8 cellular contexts compared by ENCODE assay signal in genomic region chr2:178478102-178478441, GRCh38. TPM values are rescaled to one million over a fixed set of nuclear protein-coding genes. Genes with fewer than 3 reads are reported as not detected.
DNase-seq lines count a peak whose midpoint lies in the region; ATAC-seq, FAIRE-seq and TF ChIP-seq lines count a peak whose summit lies in the region.

No MANE protein-coding gene starts in this region.

- TF ChIP-seq CTCF in keratinocyte (optimal IDR thresholded peaks at IDR 0.05 in 1 of 3, IDR thresholded peaks at IDR 0.05 in 1 of 3, conservative IDR thresholded peaks at IDR 0.05 in 1 of 3; ENCODE audit: extremely low read depth in 1 of 3, insufficient read depth in 2 of 3, low read length in 3 of 3): no peak

- H3K27me3 ChIP-seq in keratinocyte (ENCODE audit: control insufficient read depth, extremely low read depth, insufficient read depth, low read length) (no peaks in the 10 kb centered on the region), stomach smooth muscle (ENCODE audit: control insufficient read depth in 1 of 2, insufficient read depth in 2 of 2, low read length in 2 of 2) (no peaks in the 10 kb centered on the region)

- H3K27ac Mint-ChIP-seq in activated naive CD4-positive, alpha-beta T cell treated with anti-CD3 and anti-CD28 coated beads, Interleukin-2, amount 50 U/mL, for 72 hours: peak overlapping the region; percentile 90 to 95

- H4K20me1 ChIP-seq in keratinocyte (ENCODE audit: control insufficient read depth, extremely low read depth, insufficient read depth, low read length): no peaks in the 10 kb centered on the region

- no peaks in the 10 kb centered on the region for H3K9me3 ChIP-seq in keratinocyte (ENCODE audit: control insufficient read depth, low read depth, low read length)
- no peaks in the 10 kb centered on the region for H3K9me3 ChIP-seq in stomach smooth muscle (ENCODE audit: control insufficient read depth in 2 of 2, low read length in 2 of 2)

- H3K4me3 ChIP-seq in keratinocyte (ENCODE audit: control insufficient read depth in 2 of 3, extremely low read depth in 1 of 3, insufficient read depth in 2 of 3, low read depth in 1 of 3, low read length in 3 of 3): peak overlapping the region; percentile 56 to 83 (median 74)
- H3K4me3 ChIP-seq in stomach smooth muscle (ENCODE audit: low read length in 2 of 2): peak overlapping the region; percentile 88 to 91

- H3K9me3 Mint-ChIP-seq in activated naive CD4-positive, alpha-beta T cell treated with anti-CD3 and anti-CD28 coated beads, Interleukin-2, amount 50 U/mL, for 72 hours: no peaks in the 10 kb centered on the region

- peaks cover 23% of the 10 kb centered on the region for H3K79me2 ChIP-seq in keratinocyte (ENCODE audit: control insufficient read depth, insufficient read depth, low read length)

- peak overlapping the region; percentile 75 for H3K9ac ChIP-seq in keratinocyte (ENCODE audit: control insufficient read depth, extremely low read depth, insufficient read depth, low read length)
- H3K9ac ChIP-seq in stomach smooth muscle (ENCODE audit: low read length in 2 of 2): peak overlapping the region; percentile 94 to 98

- DNase-seq in NCI-H2227 (lab: John Stamatoyannopoulos, UW; ENCODE audit: unreplicated experiment): peak; percentile 65
- DNase-seq in NCI-H2227 treated with DMSO at 0.1 percent for 48 hours (lab: John Stamatoyannopoulos, UW): no peak
- peak in 1 of 2 donors; percentile 23 for DNase-seq in activated naive CD4-positive, alpha-beta T cell treated with anti-CD3 and anti-CD28 coated beads, Interleukin-2, amount 50 U/mL, for 72 hours (ENCODE audit: low spot score in 2 of 2)
- no peak for DNase-seq in keratinocyte (ENCODE audit: low read depth, low spot score)
- DNase-seq in NCI-H446 (lab: John Stamatoyannopoulos, UW): no peak

- peak overlapping the region; percentile 93 for H2AFZ ChIP-seq in keratinocyte (ENCODE audit: control insufficient read depth, low read length)

- H3K9me1 ChIP-seq in keratinocyte (ENCODE audit: control insufficient read depth, extremely low read depth, insufficient read depth, low read length): no peaks in the 10 kb centered on the region

- ATAC-seq in HG03095 (IDR thresholded peaks at IDR 0.05; ENCODE audit: unreplicated experiment): peak; percentile 2
- no peak for ATAC-seq in activated naive CD4-positive, alpha-beta T cell treated with anti-CD3 and anti-CD28 coated beads, Interleukin-2, amount 50 U/mL, for 72 hours
- no peak for ATAC-seq in HG03342 (IDR thresholded peaks at IDR 0.05; ENCODE audit: unreplicated experiment)

- peaks cover 4 to 5% of the 10 kb centered on the region in 2 donors for H3K36me3 Mint-ChIP-seq in activated naive CD4-positive, alpha-beta T cell treated with anti-CD3 and anti-CD28 coated beads, Interleukin-2, amount 50 U/mL, for 72 hours

- peak overlapping the region; percentile 81 for H3K4me2 ChIP-seq in keratinocyte (ENCODE audit: control insufficient read depth, extremely low read depth, insufficient read depth, low read depth, low read length)

- H3K36me3 ChIP-seq in keratinocyte (ENCODE audit: control insufficient read depth in 2 of 2, extremely low read depth in 1 of 2, insufficient read depth in 2 of 2, low read length in 2 of 2) (no peaks in the 10 kb centered on the region), stomach smooth muscle (ENCODE audit: control insufficient read depth in 2 of 2, insufficient read depth in 2 of 2, low read length in 2 of 2) (no peaks in the 10 kb centered on the region)

- H3K4me1 ChIP-seq in keratinocyte (ENCODE audit: control insufficient read depth, extremely low read depth, insufficient read depth, low read length) (peaks cover 29% of the 10 kb centered on the region), stomach smooth muscle (ENCODE audit: control insufficient read depth, insufficient read depth, low read length) (peaks cover 16% of the 10 kb centered on the region)

- H3K27ac ChIP-seq in keratinocyte (ENCODE audit: control insufficient read depth, insufficient read depth, low read length) (peak overlapping the region; percentile 77), stomach smooth muscle (ENCODE audit: low read length) (peak overlapping the region; percentile 99)

- no peak for FAIRE-seq in keratinocyte (lab: Jason Lieb, UNC)

- dilution Hi-C loops in keratinocyte (cut with MboI; ENCODE audit: extremely low pct_ligation_motif_present, low sequenced_read_pairs): no loop called here

RNA-seq across cellular contexts. Expression of gene FKBP7, which starts 0.3 kb away (rescaled TPM):
- total RNA-seq in activated naive CD4-positive, alpha-beta T cell treated with anti-CD3 and anti-CD28 coated beads, Interleukin-2, amount 50 U/mL, for 72 hours: 1 to 10 TPM; 1.6 to 2.8 TPM
- polyA plus RNA-seq in keratinocyte: 1.2 to 2.4 TPM (median 1.9 TPM) in 3 replicates
- 0.99 TPM for polyA plus RNA-seq in keratinocyte (2011; ENCODE audit: low read depth)
- polyA plus RNA-seq in keratinocyte (2011; cell fraction: cytosol; rRNA removed): 0.85 and 0.95 TPM in 2 replicates
- polyA plus RNA-seq in keratinocyte (2011; cell fraction: nucleus; rRNA removed): 0.67 and 1.2 TPM in 2 replicates
- polyA plus RNA-seq in keratinocyte (2012; ENCODE audit: low replicate concordance): 0.86 and 1.5 TPM in 2 replicates
- 0.23 to 1.1 TPM in 2 of 3 replicates, not detected in the other for polyA minus RNA-seq in keratinocyte
- polyA minus RNA-seq in keratinocyte (2011; cell fraction: cytosol; rRNA and poly(A)+ RNA removed): not detected
- polyA minus RNA-seq in keratinocyte (2011; cell fraction: nucleus; rRNA and poly(A)+ RNA removed): 0.42 and 1.2 TPM in 2 replicates

RNA-seq across cellular contexts. Expression of gene PLEKHA3, which starts 2.2 kb away (rescaled TPM):
- 10 to 100 TPM; 20.4 to 34.1 TPM for total RNA-seq in activated naive CD4-positive, alpha-beta T cell treated with anti-CD3 and anti-CD28 coated beads, Interleukin-2, amount 50 U/mL, for 72 hours
- 8.9 to 15.8 TPM (median 15.6 TPM) in 3 replicates for polyA plus RNA-seq in keratinocyte
- polyA plus RNA-seq in keratinocyte (2011; ENCODE audit: low read depth): 20.4 TPM
- 9.9 and 18.0 TPM in 2 replicates for polyA plus RNA-seq in keratinocyte (2011; cell fraction: cytosol; rRNA removed)
- polyA plus RNA-seq in keratinocyte (2011; cell fraction: nucleus; rRNA removed): 5.5 and 6.4 TPM in 2 replicates
- polyA plus RNA-seq in keratinocyte (2012; ENCODE audit: low replicate concordance): 6.2 and 6.5 TPM in 2 replicates
- polyA minus RNA-seq in keratinocyte: 1.8 to 4.6 TPM (median 2.2 TPM) in 3 replicates
- polyA minus RNA-seq in keratinocyte (2011; cell fraction: cytosol; rRNA and poly(A)+ RNA removed): 2.5 TPM
- polyA minus RNA-seq in keratinocyte (2011; cell fraction: nucleus; rRNA and poly(A)+ RNA removed): 3.2 and 5.0 TPM in 2 replicates

RNA-seq across cellular contexts. Expression of gene PJVK, which starts 26.9 kb away (rescaled TPM):
- 1 to 10 TPM; 1.7 to 4.5 TPM for total RNA-seq in activated naive CD4-positive, alpha-beta T cell treated with anti-CD3 and anti-CD28 coated beads, Interleukin-2, amount 50 U/mL, for 72 hours
- polyA plus RNA-seq in keratinocyte: 1.0 to 4.1 TPM (median 3.5 TPM) in 3 replicates
- 0.90 TPM for polyA plus RNA-seq in keratinocyte (2011; ENCODE audit: low read depth)
- polyA plus RNA-seq in keratinocyte (2011; cell fraction: cytosol; rRNA removed): 0.65 and 0.85 TPM in 2 replicates
- 9.1 and 12.9 TPM in 2 replicates for polyA plus RNA-seq in keratinocyte (2011; cell fraction: nucleus; rRNA removed)
- 1.1 and 2.1 TPM in 2 replicates for polyA plus RNA-seq in keratinocyte (2012; ENCODE audit: low replicate concordance)
- polyA minus RNA-seq in keratinocyte: 0.53 to 2.5 TPM in 2 of 3 replicates, not detected in the other
- 1.5 TPM for polyA minus RNA-seq in keratinocyte (2011; cell fraction: cytosol; rRNA and poly(A)+ RNA removed)
- polyA minus RNA-seq in keratinocyte (2011; cell fraction: nucleus; rRNA and poly(A)+ RNA removed): 1.2 and 1.6 TPM in 2 replicates

RNA-seq across cellular contexts. Expression of gene PRKRA, which starts 27.1 kb away (rescaled TPM):
- total RNA-seq in activated naive CD4-positive, alpha-beta T cell treated with anti-CD3 and anti-CD28 coated beads, Interleukin-2, amount 50 U/mL, for 72 hours: 100 to 1,000 TPM in 1 of 2 donors, 10 to 100 TPM in 1; 57.2 to 144 TPM
- polyA plus RNA-seq in keratinocyte: 27.2 to 38.4 TPM (median 31.0 TPM) in 3 replicates
- 28.2 TPM for polyA plus RNA-seq in keratinocyte (2011; ENCODE audit: low read depth)
- 26.5 and 49.5 TPM in 2 replicates for polyA plus RNA-seq in keratinocyte (2011; cell fraction: cytosol; rRNA removed)
- polyA plus RNA-seq in keratinocyte (2011; cell fraction: nucleus; rRNA removed): 21.1 and 23.4 TPM in 2 replicates
- polyA plus RNA-seq in keratinocyte (2012; ENCODE audit: low replicate concordance): 25.1 and 45.3 TPM in 2 replicates
- 4.4 to 27.8 TPM (median 11.7 TPM) in 3 replicates for polyA minus RNA-seq in keratinocyte
- 26.5 TPM for polyA minus RNA-seq in keratinocyte (2011; cell fraction: cytosol; rRNA and poly(A)+ RNA removed)
- 14.9 and 19.7 TPM in 2 replicates for polyA minus RNA-seq in keratinocyte (2011; cell fraction: nucleus; rRNA and poly(A)+ RNA removed)
